ENCODE assay signal across 19 cellular contexts in the genomic region with DNA sequence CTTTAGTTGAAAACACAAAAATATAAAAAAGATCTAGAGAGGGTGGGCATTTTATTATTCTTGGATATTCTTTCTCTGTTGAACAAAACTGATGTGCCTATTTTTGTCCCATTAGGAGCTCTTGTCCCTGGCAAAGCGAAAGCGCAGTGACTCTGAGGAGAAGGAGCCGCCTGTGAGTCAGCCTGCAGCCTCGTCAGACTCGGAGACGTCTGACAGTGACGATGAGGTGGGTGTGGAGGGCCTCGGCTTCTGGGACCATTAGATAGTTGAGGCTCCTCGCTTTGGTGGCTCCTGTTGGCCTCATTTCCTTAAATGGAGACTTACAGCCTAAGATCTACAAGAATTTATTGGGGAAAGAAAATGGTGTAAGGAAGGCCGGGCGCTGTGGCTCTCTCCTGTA. TPM values are rescaled to one million over a fixed set of nuclear protein-coding genes. Genes with fewer than 3 reads are reported as not detected.
DNase-seq lines count a peak whose midpoint lies in the region; ATAC-seq and TF ChIP-seq lines count a peak whose summit lies in the region.
"Had no signal": no experiment of that assay in that cellular context is flagged by ENCODE, and none has a peak within 500 bp of the region (broad histone marks: within the 10 kb centered on the region; RNA-seq: fewer than 3 reads in every experiment).

No MANE protein-coding gene starts in this region.

- intact Hi-C loops in heart right ventricle (cut with DNase I) = no loop called here

- H3K4me3 ChIP-seq in RWPE2 (ENCODE audit: severe bottlenecking) = no peak overlapping the region
- no peak overlapping the region for H3K4me3 ChIP-seq in choroid plexus epithelial cell (ENCODE audit: low read depth, low read length)
- no peak overlapping the region for H3K4me3 ChIP-seq in heart right ventricle
- H3K4me3 ChIP-seq: esophagus muscularis mucosa, MG63, uterus had no signal

- TF ChIP-seq CTCF in RWPE2 (IDR thresholded peaks at IDR 0.05; ENCODE audit: poor library complexity, severe bottlenecking) (no peak), choroid plexus epithelial cell (conservative IDR thresholded peaks at IDR 0.05; ENCODE audit: low read depth, low read length) (no peak), heart right ventricle (IDR thresholded peaks at IDR 0.05) (no peak)

- H3K27ac ChIP-seq in RWPE2 (ENCODE audit: poor library complexity, severe bottlenecking) (no peak overlapping the region), heart right ventricle (no peak overlapping the region)
- H3K27ac ChIP-seq: esophagus muscularis mucosa, uterus had no signal

- H3K27me3 ChIP-seq in RWPE2 (ENCODE audit: insufficient read depth, poor library complexity, severe bottlenecking) (no peaks in the 10 kb centered on the region), heart right ventricle (no peaks in the 10 kb centered on the region)
- H3K27me3 ChIP-seq: esophagus muscularis mucosa, MG63, uterus had no signal

- H3K4me1 ChIP-seq in RWPE2 (ENCODE audit: insufficient read depth, poor library complexity, severe bottlenecking) (no peaks in the 10 kb centered on the region), heart right ventricle (peaks cover 0 to 11% (median 0%) of the 10 kb centered on the region in 9 donors)
- H3K4me1 ChIP-seq: uterus had no signal

- ATAC-seq in RWPE2 (ENCODE audit: low read depth) (no peak), GM19455 (IDR thresholded peaks at IDR 0.05; ENCODE audit: unreplicated experiment) (no peak), heart right ventricle (no peak)
- ATAC-seq: naive thymus-derived CD8-positive, alpha-beta T cell; T-cell had no signal

- WGBS in heart right ventricle, 2 donors = 90 to 91% methylated on average over 11 of the region's 11 CpGs

- peaks cover 46% of the 10 kb centered on the region for H3K36me3 ChIP-seq in RWPE2 (ENCODE audit: low read depth)
- peaks cover 0 to 62% (median 25%) of the 10 kb centered on the region in 9 donors for H3K36me3 ChIP-seq in heart right ventricle
- H3K36me3 ChIP-seq: uterus had no signal

- no peaks in the 10 kb centered on the region for H3K9me3 ChIP-seq in RWPE2 (ENCODE audit: severe bottlenecking)
- no peaks in the 10 kb centered on the region for H3K9me3 ChIP-seq in heart right ventricle
- H3K9me3 ChIP-seq: esophagus muscularis mucosa, MG63, uterus had no signal

- peak; percentile 18 for DNase-seq in AG08396 (ENCODE audit: low spot score)
- DNase-seq in RWPE2 (ENCODE audit: low spot score) = peak; percentile 57
- DNase-seq in choroid plexus epithelial cell (ENCODE audit: low read depth) = peak; percentile 23
- DNase-seq in nucleus accumbens (lab: John Stamatoyannopoulos, UW) = peak in 40 of 56 donors; percentile 0 to 72 (median 20)
- DNase-seq in stimulated activated CD4-positive, alpha-beta T cell treated with anti-CD3 and anti-CD28 coated beads, Interleukin-4, amount 100 ng/mL, for 24 hours = no peak
- no peak for DNase-seq in NCI-H226
- no peak for DNase-seq in heart right ventricle
- DNase-seq: activated CD4-positive, CD25-positive, alpha-beta regulatory T cell; activated naive CD4-positive, alpha-beta T cell; COR-L47; dermis blood vessel endothelial cell; EL; MG63; naive thymus-derived CD8-positive, alpha-beta T cell; NCI-H1694 treated with DMSO at 0.1 percent for 48 hours; T-cell; uterus had no signal

RNA-seq across cellular contexts. Expression of a gene that starts 21.3 kb away (rescaled TPM):
- total RNA-seq in heart right ventricle = 10 to 100 TPM; 25.8 to 38.0 (median 31.4) TPM
- polyA plus RNA-seq in heart right ventricle = 10 to 100 TPM; 10.8 to 19.1 TPM

RNA-seq across cellular contexts. Expression of a gene that starts 35.9 kb away (rescaled TPM):
- total RNA-seq in heart right ventricle = 10 to 100 TPM; 27.1 to 63.9 (median 44.8) TPM
- 10 to 100 TPM; 34.4 to 45.3 TPM for polyA plus RNA-seq in heart right ventricle

RNA-seq across cellular contexts. Expression of a gene that starts 55.5 kb away (rescaled TPM):
- 1 to 10 TPM in 6 of 10 donors, under 1 TPM in 4; 0.55 to 6.8 (median 1.5) TPM for total RNA-seq in heart right ventricle
- 1 to 10 TPM; 1.7 to 4.4 TPM for polyA plus RNA-seq in heart right ventricle
- total RNA-seq: naive thymus-derived CD8-positive, alpha-beta T cell had no signal
- polyA plus RNA-seq: naive thymus-derived CD8-positive, alpha-beta T cell had no signal

Comparison
In these comparisons a context has a peak if more than half of its experiments do, and no peak if none do; other contexts are left out.
1. DNase-seq: peak in AG08396 (single experiment), RWPE2 (single experiment), choroid plexus epithelial cell (single experiment) and nucleus accumbens (40 of 56); none in stimulated activated CD4-positive, alpha-beta T cell treated with anti-CD3 and anti-CD28 coated beads, Interleukin-4, amount 100 ng/mL, for 24 hours (single experiment), NCI-H226 (single experiment) and heart right ventricle (0 of 2).